Comparison of ENCODE assay signal across 18 cellular contexts in the genomic region with DNA sequence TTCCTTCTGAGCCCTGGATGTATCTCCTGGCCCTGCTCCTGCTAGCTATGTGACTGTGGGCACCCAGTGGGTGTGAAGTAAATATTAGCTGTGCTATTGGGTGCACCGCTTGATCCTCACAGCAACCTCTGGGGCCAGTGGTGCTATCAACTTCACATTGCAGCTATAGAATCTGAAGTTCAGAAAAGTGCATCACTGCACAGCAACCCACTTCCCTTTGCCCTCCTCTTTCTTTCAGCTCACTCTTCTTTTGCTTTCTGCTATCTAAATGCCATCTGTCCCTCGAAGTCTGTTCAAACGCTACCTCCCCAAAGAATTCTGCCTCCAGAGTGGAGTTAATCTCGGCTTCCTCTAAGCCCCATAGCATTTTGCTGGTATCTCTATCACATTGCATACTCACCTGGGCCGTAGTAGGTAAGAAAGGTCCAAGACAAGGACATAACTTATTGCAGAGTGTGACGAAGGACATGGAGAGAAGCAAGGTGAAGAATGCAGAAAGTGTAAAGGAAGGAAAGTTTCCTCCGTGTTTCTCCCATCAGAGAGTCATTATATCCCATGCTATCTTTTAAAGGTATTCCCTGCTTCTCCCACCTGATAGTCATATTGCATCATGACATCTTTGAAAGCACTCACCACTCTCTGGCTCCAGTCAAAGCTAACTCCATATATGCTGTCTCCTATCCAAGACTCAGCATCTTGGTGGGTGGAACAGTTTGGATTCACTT. TPM values are rescaled to one million over a fixed set of nuclear protein-coding genes. Genes with fewer than 3 reads are reported as not detected.
DNase-seq lines count a peak whose midpoint lies in the region; ATAC-seq and TF ChIP-seq lines count a peak whose summit lies in the region.
"Had no signal": no experiment of that assay in that cellular context is flagged by ENCODE, and none has a peak within 500 bp of the region (broad histone marks: within the 10 kb centered on the region; RNA-seq: fewer than 3 reads in every experiment).

No MANE protein-coding gene starts in this region.

- peak; percentile 64 for DNase-seq in activated CD8-positive, alpha-beta memory T cell treated with anti-CD3 and anti-CD28 coated beads, Interleukin-2, amount 10 ng/mL, durations not matched to agents 7 days and 5 days
- DNase-seq in activated CD8-positive, alpha-beta memory T cell treated with anti-CD3 and anti-CD28 coated beads for 24 hours = no peak
- no peak for DNase-seq in DND-41
- DNase-seq in activated CD8-positive, alpha-beta T cell treated with anti-CD3 and anti-CD28 coated beads, Interleukin-2, amount 10 ng/mL, durations not matched to agents 7 days and 5 days = no peak
- DNase-seq in memory B cell (ENCODE audit: low spot score in 2 of 2) = no peak
- no peak for DNase-seq in SW480 (ENCODE audit: low spot score)
- DNase-seq in effector CD8-positive, alpha-beta T cell (lab: John Stamatoyannopoulos, UW) = no peak
- no peak for DNase-seq in left ventricle myocardium inferior
- DNase-seq: anterior cingulate cortex, BE2C, glutamatergic neuron, NCI-H1417 treated with DMSO at 0.1 percent for 48 hours, NCI-H2107, SHP77 treated with DMSO at 0.1 percent for 48 hours had no signal

- no peak overlapping the region for H2AFZ ChIP-seq in DND-41 (ENCODE audit: low read depth, low read length)

- peak overlapping the region; percentile 100 for H3K27ac Mint-ChIP-seq in activated CD8-positive, alpha-beta memory T cell treated with anti-CD3 and anti-CD28 coated beads, Interleukin-2, amount 10 ng/mL, durations not matched to agents 7 days and 5 days
- H3K27ac Mint-ChIP-seq in activated CD8-positive, alpha-beta T cell treated with anti-CD3 and anti-CD28 coated beads, Interleukin-2, amount 10 ng/mL, durations not matched to agents 7 days and 5 days = peak overlapping the region; percentile 93
- peak overlapping the region; percentile 10 for H3K27ac Mint-ChIP-seq in memory B cell
- H3K27ac Mint-ChIP-seq: dendritic cell treated with granulocyte-macrophage colony-stimulating factor and Interleukin-4, amounts not matched to agents 40 ng/mL and 50 ng/mL, for 4 days had no signal

- H3K4me2 ChIP-seq in DND-41 (ENCODE audit: insufficient read depth, low read length) = no peak overlapping the region
- H3K4me2 ChIP-seq: smooth muscle cell had no signal

- no peak overlapping the region for H3K4me3 ChIP-seq in DND-41 (ENCODE audit: low read depth in 1 of 2, low read length in 2 of 2)
- H3K4me3 ChIP-seq in left ventricle myocardium inferior = no peak overlapping the region
- H3K4me3 ChIP-seq: cardiac muscle cell, smooth muscle cell, tibial nerve had no signal

- H3K36me3 Mint-ChIP-seq in activated CD8-positive, alpha-beta memory T cell treated with anti-CD3 and anti-CD28 coated beads, Interleukin-2, amount 10 ng/mL, durations not matched to agents 7 days and 5 days = peaks cover 27% of the 10 kb centered on the region
- peaks cover 40% of the 10 kb centered on the region for H3K36me3 Mint-ChIP-seq in activated CD8-positive, alpha-beta T cell treated with anti-CD3 and anti-CD28 coated beads, Interleukin-2, amount 10 ng/mL, durations not matched to agents 7 days and 5 days (ENCODE audit: low read depth)
- H3K36me3 Mint-ChIP-seq in memory B cell = peaks cover 2% of the 10 kb centered on the region

- H3K4me1 ChIP-seq in DND-41 (ENCODE audit: insufficient read depth, low read length) (no peaks in the 10 kb centered on the region), left ventricle myocardium inferior (no peaks in the 10 kb centered on the region)
- H3K4me1 ChIP-seq: BE2C had no signal

- H3K4me1 Mint-ChIP-seq in activated CD8-positive, alpha-beta memory T cell treated with anti-CD3 and anti-CD28 coated beads, Interleukin-2, amount 10 ng/mL, durations not matched to agents 7 days and 5 days = peaks cover 96% of the 10 kb centered on the region
- peaks cover 86% of the 10 kb centered on the region for H3K4me1 Mint-ChIP-seq in activated CD8-positive, alpha-beta T cell treated with anti-CD3 and anti-CD28 coated beads, Interleukin-2, amount 10 ng/mL, durations not matched to agents 7 days and 5 days (ENCODE audit: low read depth)
- peaks cover 23% of the 10 kb centered on the region for H3K4me1 Mint-ChIP-seq in memory B cell

- no peaks in the 10 kb centered on the region for H3K79me2 ChIP-seq in DND-41 (ENCODE audit: insufficient read depth, low read length)

- TF ChIP-seq CTCF in DND-41 (IDR thresholded peaks at IDR 0.05; ENCODE audit: borderline replicate concordance, extremely low read depth, low read length, poor library complexity, severe bottlenecking) = no peak
- TF ChIP-seq CTCF in left ventricle myocardium inferior (IDR thresholded peaks at IDR 0.05; ENCODE audit: borderline replicate concordance) = no peak

- peaks cover 6% of the 10 kb centered on the region for H3K9me3 Mint-ChIP-seq in activated CD8-positive, alpha-beta memory T cell treated with anti-CD3 and anti-CD28 coated beads, Interleukin-2, amount 10 ng/mL, durations not matched to agents 7 days and 5 days (ENCODE audit: low read depth)
- H3K9me3 Mint-ChIP-seq in activated CD8-positive, alpha-beta T cell treated with anti-CD3 and anti-CD28 coated beads, Interleukin-2, amount 10 ng/mL, durations not matched to agents 7 days and 5 days (ENCODE audit: insufficient read depth) = peaks cover 7% of the 10 kb centered on the region
- peaks cover 4% of the 10 kb centered on the region for H3K9me3 Mint-ChIP-seq in memory B cell

- H4K20me1 ChIP-seq in DND-41 (ENCODE audit: insufficient read depth, low read length) = no peaks in the 10 kb centered on the region

- H3K9me3 ChIP-seq in DND-41 (ENCODE audit: insufficient read depth, low read length, severe bottlenecking) (no peaks in the 10 kb centered on the region), left ventricle myocardium inferior (replicated peaks) (no peaks in the 10 kb centered on the region)
- H3K9me3 ChIP-seq: BE2C had no signal

- H3K9ac ChIP-seq in DND-41 (ENCODE audit: low read depth, low read length) = no peak overlapping the region

- H3K27ac ChIP-seq in DND-41 (ENCODE audit: low read length) = no peak overlapping the region
- no peak overlapping the region for H3K27ac ChIP-seq in left ventricle myocardium inferior (replicated peaks)
- H3K27ac ChIP-seq: cardiac muscle cell, tibial nerve had no signal

- H3K4me3 Mint-ChIP-seq in activated CD8-positive, alpha-beta memory T cell treated with anti-CD3 and anti-CD28 coated beads, Interleukin-2, amount 10 ng/mL, durations not matched to agents 7 days and 5 days = peak overlapping the region; percentile 49
- H3K4me3 Mint-ChIP-seq in activated CD8-positive, alpha-beta T cell treated with anti-CD3 and anti-CD28 coated beads, Interleukin-2, amount 10 ng/mL, durations not matched to agents 7 days and 5 days = peak overlapping the region; percentile 39
- H3K4me3 Mint-ChIP-seq in memory B cell = peak overlapping the region; percentile 46
- H3K4me3 Mint-ChIP-seq: dendritic cell treated with granulocyte-macrophage colony-stimulating factor and Interleukin-4, amounts not matched to agents 40 ng/mL and 50 ng/mL, for 4 days had no signal

- peak; percentile 6 for ATAC-seq in activated CD8-positive, alpha-beta memory T cell treated with anti-CD3 and anti-CD28 coated beads, Interleukin-2, amount 10 ng/mL, durations not matched to agents 7 days and 5 days
- ATAC-seq in DND-41 (ENCODE audit: insufficient read depth, low read depth) (0 out of 3 replicates have a peak, but pooled peaks have one; percentile 6), memory B cell (ENCODE audit: low read depth) (no peak)
- no peak for ATAC-seq in activated CD8-positive, alpha-beta T cell treated with anti-CD3 and anti-CD28 coated beads, Interleukin-2, amount 10 ng/mL, durations not matched to agents 7 days and 5 days

- POLR2A ChIA-PET in activated CD8-positive, alpha-beta T cell treated with anti-CD3 and anti-CD28 coated beads, Interleukin-2, amount 10 ng/mL, durations not matched to agents 7 days and 5 days (lab: Charles Lee) = interaction anchor here (0.6 to 8.6 kb wide), 10 partner anchors 21 to 352 kb away, joined by 3 to 195 read pairs (median 4); a partner anchor contains a TSS

- no peaks in the 10 kb centered on the region for H3K27me3 ChIP-seq in DND-41 (ENCODE audit: insufficient read depth, low read length, poor library complexity)
- H3K27me3 ChIP-seq in left ventricle myocardium inferior (ENCODE audit: low read depth) = no peaks in the 10 kb centered on the region
- H3K27me3 ChIP-seq: BE2C, cardiac muscle cell, tibial nerve had no signal

- no peaks in the 10 kb centered on the region for H3K27me3 Mint-ChIP-seq in activated CD8-positive, alpha-beta memory T cell treated with anti-CD3 and anti-CD28 coated beads, Interleukin-2, amount 10 ng/mL, durations not matched to agents 7 days and 5 days
- H3K27me3 Mint-ChIP-seq in activated CD8-positive, alpha-beta T cell treated with anti-CD3 and anti-CD28 coated beads, Interleukin-2, amount 10 ng/mL, durations not matched to agents 7 days and 5 days (ENCODE audit: low read depth) = no peaks in the 10 kb centered on the region
- H3K27me3 Mint-ChIP-seq in memory B cell = peaks cover 9% of the 10 kb centered on the region

- intact Hi-C loops in left ventricle myocardium inferior (cut with micrococcal nuclease) = no loop called here

- CTCF ChIA-PET in activated CD8-positive, alpha-beta memory T cell treated with anti-CD3 and anti-CD28 coated beads, Interleukin-2, amount 10 ng/mL, durations not matched to agents 7 days and 5 days (lab: Charles Lee) = interaction anchor here (0.8 to 7.0 kb wide), 6 partner anchors 22 to 194 kb away, joined by 3 to 112 read pairs (median 6); a partner anchor contains a TSS
- CTCF ChIA-PET in activated CD8-positive, alpha-beta T cell treated with anti-CD3 and anti-CD28 coated beads, Interleukin-2, amount 10 ng/mL, durations not matched to agents 7 days and 5 days (lab: Charles Lee) = interaction anchor here (0.6 to 7.4 kb wide), 12 partner anchors 10 to 946 kb away, joined by 3 to 101 read pairs (median 3); a partner anchor contains a TSS

- no peaks in the 10 kb centered on the region for H3K36me3 ChIP-seq in DND-41 (ENCODE audit: insufficient read depth, low read length)
- H3K36me3 ChIP-seq in left ventricle myocardium inferior = no peaks in the 10 kb centered on the region
- H3K36me3 ChIP-seq: BE2C, cardiac muscle cell, tibial nerve had no signal

RNA-seq across cellular contexts. Expression of a gene that starts 57.1 kb away (rescaled TPM):
- total RNA-seq in activated CD8-positive, alpha-beta memory T cell treated with anti-CD3 and anti-CD28 coated beads, Interleukin-2, amount 10 ng/mL, durations not matched to agents 7 days and 5 days = 10 to 100 TPM; 12.1 to 13.2 TPM
- 10 to 100 TPM; 11.8 to 12.6 TPM for total RNA-seq in activated CD8-positive, alpha-beta T cell treated with anti-CD3 and anti-CD28 coated beads, Interleukin-2, amount 10 ng/mL, durations not matched to agents 7 days and 5 days
- 47.7 TPM for total RNA-seq in left ventricle myocardium inferior

Comparison
In these comparisons a context has a peak if more than half of its experiments do, and no peak if none do; other contexts are left out.
1. ATAC-seq: peak in activated CD8-positive, alpha-beta memory T cell treated with anti-CD3 and anti-CD28 coated beads, Interleukin-2, amount 10 ng/mL, durations not matched to agents 7 days and 5 days (single experiment) and DND-41 (single experiment); none in activated CD8-positive, alpha-beta T cell treated with anti-CD3 and anti-CD28 coated beads, Interleukin-2, amount 10 ng/mL, durations not matched to agents 7 days and 5 days (single experiment) and memory B cell (single experiment).
2. H3K27ac Mint-ChIP-seq: peak in every context shown above with its lines; median percentile 100 in activated CD8-positive, alpha-beta memory T cell treated with anti-CD3 and anti-CD28 coated beads, Interleukin-2, amount 10 ng/mL, durations not matched to agents 7 days and 5 days; 93 in activated CD8-positive, alpha-beta T cell treated with anti-CD3 and anti-CD28 coated beads, Interleukin-2, amount 10 ng/mL, durations not matched to agents 7 days and 5 days; 10 in memory B cell.
3. Peak in every context shown above with its lines, with median percentiles within 50 percentile points of each other: H3K4me3 Mint-ChIP-seq.